Comparison of ENCODE assay signal across 28 cellular contexts in the genomic region with DNA sequence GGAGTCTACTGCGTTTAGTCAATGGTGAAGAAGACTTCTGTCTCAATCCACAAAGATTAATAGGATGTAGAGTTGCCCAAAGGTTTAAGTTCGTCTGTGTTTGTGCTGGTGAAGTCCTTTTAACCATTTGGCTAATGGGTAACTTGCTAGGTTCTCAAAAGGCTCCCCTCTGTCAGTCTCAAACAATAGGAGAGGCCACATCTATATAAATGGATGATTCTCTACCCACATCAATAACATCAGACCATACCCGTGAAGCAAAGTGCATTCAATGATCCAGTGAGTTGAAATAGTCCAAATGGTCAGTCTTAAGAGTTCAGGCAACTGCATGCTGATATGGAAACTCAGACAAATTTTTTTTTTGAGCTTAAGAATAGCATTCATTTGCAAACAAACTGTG. TPM values are rescaled to one million over a fixed set of nuclear protein-coding genes. Genes with fewer than 3 reads are reported as not detected.
DNase-seq lines count a peak whose midpoint lies in the region; ATAC-seq, FAIRE-seq and TF ChIP-seq lines count a peak whose summit lies in the region.
"Had no signal": no experiment of that assay in that cellular context is flagged by ENCODE, and none has a peak within 500 bp of the region (broad histone marks: within the 10 kb centered on the region; RNA-seq: fewer than 3 reads in every experiment).

No MANE protein-coding gene starts in this region.

- FAIRE-seq in GM12891 (lab: Jason Lieb, UNC) = peak; percentile 33
- FAIRE-seq: A204.1, GM12878, GM19239 had no signal

- TF ChIP-seq POLR2A in GM12891 (IDR thresholded peaks at IDR 0.05; ENCODE audit: low read depth, low read length) = no peak

- DNase-seq in GM12891 (ENCODE audit: insufficient read length, low spot score) = no peak
- peak; percentile 17 for DNase-seq in SW480 (ENCODE audit: low spot score)
- DNase-seq in renal cortical epithelial cell (ENCODE audit: low read depth) = peak; percentile 80
- no peak for DNase-seq in heart right ventricle
- DNase-seq: 8988T; ACHN; BE2C; C1 segment of cervical spinal cord; CD4-positive, alpha-beta memory T cell; CD4-positive, CD25-positive, alpha-beta regulatory T cell; CD8-positive, alpha-beta memory T cell; COR-L47; DMS 273 treated with DMSO at 0.1 percent for 48 hours; DMS153; DMS53; DND-41; EL; GDM1 had no signal

- H3K9me3 ChIP-seq in heart right ventricle = no peaks in the 10 kb centered on the region
- H3K9me3 ChIP-seq: BE2C, BLaER1 had no signal

- no peaks in the 10 kb centered on the region for H3K36me3 ChIP-seq in heart right ventricle
- H3K36me3 ChIP-seq: BE2C, BLaER1 had no signal

- H3K4me1 ChIP-seq in heart right ventricle = no peaks in the 10 kb centered on the region
- H3K4me1 ChIP-seq: BLaER1 had no signal

- no peak for TF ChIP-seq CTCF in heart right ventricle (IDR thresholded peaks at IDR 0.05)

- no peaks in the 10 kb centered on the region for H3K27me3 ChIP-seq in heart right ventricle
- H3K27me3 ChIP-seq: BE2C had no signal

- intact Hi-C loops in heart right ventricle (cut with DNase I) = no loop called here

- 85 to 90% methylated on average over 3 of the region's 3 CpGs for WGBS in heart right ventricle, 2 donors

- H3K27ac ChIP-seq in heart right ventricle = no peak overlapping the region
- H3K27ac ChIP-seq: BLaER1 had no signal

- H3K4me3 ChIP-seq in heart right ventricle = no peak overlapping the region
- H3K4me3 ChIP-seq: BLaER1, GM12878 had no signal

- ATAC-seq in heart right ventricle = no peak
- ATAC-seq in GM19467 (IDR thresholded peaks at IDR 0.05; ENCODE audit: unreplicated experiment) = no peak
- ATAC-seq: GM12878 had no signal

TF ChIP-seq in GM12891, 5 proteins besides CTCF, POLR2A, EP300 and RAD21:
- TF ChIP-seq POLR2AphosphoS5 (IDR thresholded peaks at IDR 0.05; ENCODE audit: low read depth, low read length) (no peak), TAF1 (IDR thresholded peaks at IDR 0.05; ENCODE audit: low read depth, low read length) (no peak), POU2F2 (IDR thresholded peaks at IDR 0.05; ENCODE audit: low read depth, low read length) (no peak), SPI1 (IDR thresholded peaks at IDR 0.05; ENCODE audit: low read depth, low read length) (no peak), PAX5 (IDR thresholded peaks at IDR 0.05; ENCODE audit: insufficient read depth, low read length, severe bottlenecking) (no peak)

RNA-seq across cellular contexts. Expression of a gene that starts 28.1 kb away (rescaled TPM):
- 0.05 TPM for polyA plus RNA-seq in GM12891 (2012; ENCODE audit: low read depth, missing spikeins)
- total RNA-seq in renal cortical epithelial cell (0.05 and 0.17 TPM in 2 replicates), heart right ventricle (not detected)
- not detected for polyA plus RNA-seq in heart right ventricle
- total RNA-seq: A673; CD4-positive, alpha-beta memory T cell; CD4-positive, CD25-positive, alpha-beta regulatory T cell; CD8-positive, alpha-beta memory T cell; Daoy; G401; GM12878 had no signal
- polyA plus RNA-seq: AG04450; CD14-positive monocyte; CD4-positive, alpha-beta memory T cell; CD4-positive, CD25-positive, alpha-beta regulatory T cell; CD8-positive, alpha-beta memory T cell had no signal

Comparison
In these comparisons a context has a peak if more than half of its experiments do, and no peak if none do; other contexts are left out.
1. DNase-seq: peak in SW480 (single experiment) and renal cortical epithelial cell (single experiment); none in GM12891 (single experiment) and heart right ventricle (0 of 2).